ENCODE assay signal across 19 cellular contexts in the genomic region with DNA sequence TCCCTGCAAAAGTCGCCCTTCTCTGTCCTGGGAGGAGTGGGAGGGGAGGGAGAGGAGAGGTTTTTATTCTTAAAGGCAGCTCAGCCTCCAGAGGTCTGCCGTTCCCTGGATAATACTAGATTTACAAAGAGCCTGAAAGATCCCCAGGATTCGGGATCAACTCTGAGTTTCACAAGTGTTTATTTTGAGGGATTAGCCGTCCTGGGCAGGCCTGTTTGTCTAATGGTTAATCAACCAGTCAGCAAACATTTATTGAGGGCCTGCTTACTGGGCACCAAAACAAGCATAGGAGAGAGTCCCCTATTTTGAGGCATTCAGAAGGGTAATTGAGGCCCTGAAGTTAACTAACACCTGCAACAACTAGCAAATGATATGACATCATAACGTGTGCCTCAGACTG.
DNase-seq lines count a peak whose midpoint lies in the region; ATAC-seq and TF ChIP-seq lines count a peak whose summit lies in the region.
"Had no signal": no experiment of that assay in that cellular context is flagged by ENCODE, and none has a peak within 500 bp of the region (broad histone marks: within the 10 kb centered on the region; RNA-seq: fewer than 3 reads in every experiment).

No MANE protein-coding gene starts in this region.

- 20 to 53% methylated on average over 2 to 5 of the region's 5 CpGs for WGBS in esophagus squamous epithelium, 2 donors
- 49 to 58% methylated on average over 4 to 5 of the region's 5 CpGs for WGBS in body of pancreas, 2 donors

- intact Hi-C loops in PC-3 (cut with micrococcal nuclease): no loop called here
- intact Hi-C loops in esophagus squamous epithelium (cut with DNase I): no loop called here
- intact Hi-C loops in body of pancreas (cut with DNase I): no loop called here

- POLR2A ChIA-PET in PC-3 (lab: Charles Lee; ENCODE audit: unreplicated experiment): interaction anchor here (0.6 kb wide), 1 partner anchor 114 kb away, joined by 4 read pairs; no protein-coding TSS in a partner anchor

- TF ChIP-seq CTCF in PC-3 (conservative IDR thresholded peaks at IDR 0.05; ENCODE audit: low read depth, low read length) (no peak), esophagus squamous epithelium (IDR thresholded peaks at IDR 0.05) (no peak), osteoblast (IDR thresholded peaks at IDR 0.05; ENCODE audit: extremely low read depth, low read depth, low read length) (no peak), body of pancreas (IDR thresholded peaks at IDR 0.05) (no peak)

- H3K79me2 ChIP-seq in PC-3 (ENCODE audit: low read length) (no peaks in the 10 kb centered on the region), osteoblast (ENCODE audit: insufficient read depth, low read length) (no peaks in the 10 kb centered on the region)

- H2AFZ ChIP-seq in PC-3 (ENCODE audit: low read length): 0 out of 2 replicates have a peak overlapping the region, but pooled peaks have one; percentile 22
- no peak overlapping the region for H2AFZ ChIP-seq in osteoblast (ENCODE audit: low read length)

- no peak for TF ChIP-seq POLR2A in esophagus squamous epithelium (IDR thresholded peaks at IDR 0.05)
- TF ChIP-seq POLR2A in body of pancreas (IDR thresholded peaks at IDR 0.05): no peak

- no peaks in the 10 kb centered on the region for H3K27me3 ChIP-seq in BLaER1 treated with 17β-estradiol and CSF1 and Interleukin-3, amounts not matched to agents 10 nM and 100 nM
- H3K27me3 ChIP-seq in PC-3 (ENCODE audit: low read length) (no peaks in the 10 kb centered on the region), esophagus squamous epithelium (no peaks in the 10 kb centered on the region), osteoblast (ENCODE audit: insufficient read depth, low read length) (no peaks in the 10 kb centered on the region), body of pancreas (no peaks in the 10 kb centered on the region)
- H3K27me3 ChIP-seq: stomach had no signal

- peak overlapping the region in 9 of 11 experiments; percentile 17 to 86 (median 39); a peak in 10 of 22 replicates for H3K4me2 ChIP-seq in BLaER1 treated with 17β-estradiol and CSF1 and Interleukin-3, amounts not matched to agents 10 nM and 100 nM
- peak overlapping the region; percentile 79 for H3K4me2 ChIP-seq in PC-3 (ENCODE audit: low read length)
- H3K4me2 ChIP-seq in osteoblast (ENCODE audit: insufficient read depth, low read length): no peak overlapping the region

- no peaks in the 10 kb centered on the region for H3K9me3 ChIP-seq in BLaER1 treated with 17β-estradiol and CSF1 and Interleukin-3, amounts not matched to agents 10 nM and 100 nM (replicated peaks in 1 of 11)
- H3K9me3 ChIP-seq in PC-3 (ENCODE audit: low read length) (no peaks in the 10 kb centered on the region), esophagus squamous epithelium (no peaks in the 10 kb centered on the region), osteoblast (ENCODE audit: low read depth, low read length) (no peaks in the 10 kb centered on the region), body of pancreas (no peaks in the 10 kb centered on the region)
- H3K9me3 ChIP-seq: stomach had no signal

- no TSS peak for BruUV-seq in PC-3 (replicated peaks; lab: Mats Ljungman, UMichigan)

- H3F3A ChIP-seq in PC-3 (ENCODE audit: low read length, unreplicated experiment): peaks cover 20% of the 10 kb centered on the region

- peaks cover 37 to 93% (median 48%) of the 10 kb centered on the region in 10 experiments for H3K4me1 ChIP-seq in BLaER1 treated with 17β-estradiol and CSF1 and Interleukin-3, amounts not matched to agents 10 nM and 100 nM
- H3K4me1 ChIP-seq in PC-3 (ENCODE audit: insufficient read depth, low read length) (peaks cover 84% of the 10 kb centered on the region), esophagus squamous epithelium (peaks cover 21 to 66% (median 37%) of the 10 kb centered on the region in 3 donors), osteoblast (ENCODE audit: insufficient read depth, low read length) (peaks cover 64% of the 10 kb centered on the region), body of pancreas (peaks cover 4% of the 10 kb centered on the region)

- no peaks in the 10 kb centered on the region for H3K9me2 ChIP-seq in PC-3 (replicated peaks; ENCODE audit: low read length)

- no peaks in the 10 kb centered on the region for H4K20me1 ChIP-seq in BLaER1 treated with 17β-estradiol and CSF1 and Interleukin-3, amounts not matched to agents 10 nM and 100 nM
- H4K20me1 ChIP-seq in PC-3 (ENCODE audit: low read length): no peaks in the 10 kb centered on the region
- H4K20me1 ChIP-seq in osteoblast (ENCODE audit: insufficient read depth, low read length): no peaks in the 10 kb centered on the region

- no peaks in the 10 kb centered on the region for H3K36me3 ChIP-seq in BLaER1 treated with 17β-estradiol and CSF1 and Interleukin-3, amounts not matched to agents 10 nM and 100 nM
- H3K36me3 ChIP-seq in PC-3 (ENCODE audit: low read depth, low read length) (no peaks in the 10 kb centered on the region), esophagus squamous epithelium (no peaks in the 10 kb centered on the region), osteoblast (ENCODE audit: insufficient read depth, low read length) (no peaks in the 10 kb centered on the region), body of pancreas (replicated peaks in 1 of 2; ENCODE audit: insufficient read depth in 1 of 2, low read depth in 2 of 2) (no peaks in the 10 kb centered on the region)
- H3K36me3 ChIP-seq: stomach had no signal

- no peak overlapping the region for H3K9ac ChIP-seq in BLaER1 treated with 17β-estradiol and CSF1 and Interleukin-3, amounts not matched to agents 10 nM and 100 nM
- H3K9ac ChIP-seq in PC-3 (ENCODE audit: low read length): peak overlapping the region; percentile 40

- H3K4me3 ChIP-seq in BLaER1 treated with 17β-estradiol and CSF1 and Interleukin-3, amounts not matched to agents 10 nM and 100 nM: no peak overlapping the region
- H3K4me3 ChIP-seq in PC-3 (ENCODE audit: low read length) (no peak overlapping the region), esophagus squamous epithelium (no peak overlapping the region), osteoblast (ENCODE audit: insufficient read depth, low read length) (no peak overlapping the region), body of pancreas (no peak overlapping the region)
- H3K4me3 ChIP-seq: stomach had no signal

- peak; percentile 54 for DNase-seq in PC-3
- DNase-seq in esophagus squamous epithelium (lab: John Stamatoyannopoulos, UW): no peak
- no peak for DNase-seq in osteoblast (ENCODE audit: insufficient read length, low spot score, missing footprints)
- DNase-seq in NCI-H510A (lab: John Stamatoyannopoulos, UW): no peak
- no peak for DNase-seq in central memory CD4-positive, alpha-beta T cell
- DNase-seq in body of pancreas: no peak
- DNase-seq: activated CD4-positive, alpha-beta T cell treated with anti-CD3 and anti-CD28 coated beads for 48 hours; activated naive CD4-positive, alpha-beta T cell treated with anti-CD3 and anti-CD28 coated beads, Interleukin-2, amount 50 U/mL, for 16 hours; anterior cingulate cortex; CD4-positive, CD25-positive, alpha-beta regulatory T cell; effector CD8-positive, alpha-beta T cell; NCI-H1417; NCI-H510A treated with DMSO at 0.1 percent for 48 hours; stimulated activated CD4-positive, alpha-beta T cell treated with anti-CD3 and anti-CD28 coated beads, Interleukin-12 subunit alpha, Interleukin-12 subunit beta, amount 100 ng/mL, for 4 hours; stimulated activated CD4-positive, alpha-beta T cell treated with anti-CD3 and anti-CD28 coated beads, Interleukin-4, amount 100 ng/mL, for 4 hours; stomach; T-helper 17 cell had no signal

- ATAC-seq in PC-3 (peak; percentile 1), GM18861 (IDR thresholded peaks at IDR 0.05; ENCODE audit: unreplicated experiment) (no peak), body of pancreas (no peak)
- ATAC-seq: T-helper 17 cell had no signal

- H3K27ac ChIP-seq in BLaER1 treated with 17β-estradiol and CSF1 and Interleukin-3, amounts not matched to agents 10 nM and 100 nM: peak overlapping the region in 1 of 11 experiments; percentile 64; a peak in 1 of 22 replicates
- peak overlapping the region; percentile 99 for H3K27ac ChIP-seq in PC-3 (ENCODE audit: low read length)
- peak overlapping the region; percentile 73 to 87 (median 84) for H3K27ac ChIP-seq in esophagus squamous epithelium
- peak overlapping the region; percentile 87 for H3K27ac ChIP-seq in osteoblast (ENCODE audit: low read depth, low read length)
- H3K27ac ChIP-seq in body of pancreas: no peak overlapping the region

- CTCF ChIA-PET in PC-3 (lab: Charles Lee): no interaction called here

Comparison
In these comparisons a context has a peak if more than half of its experiments do, and no peak if none do; other contexts are left out.
1. H3K27ac ChIP-seq: peak in PC-3 (single experiment), esophagus squamous epithelium (4 of 4) and osteoblast (single experiment); none in body of pancreas (0 of 4).